In the genomic region with DNA sequence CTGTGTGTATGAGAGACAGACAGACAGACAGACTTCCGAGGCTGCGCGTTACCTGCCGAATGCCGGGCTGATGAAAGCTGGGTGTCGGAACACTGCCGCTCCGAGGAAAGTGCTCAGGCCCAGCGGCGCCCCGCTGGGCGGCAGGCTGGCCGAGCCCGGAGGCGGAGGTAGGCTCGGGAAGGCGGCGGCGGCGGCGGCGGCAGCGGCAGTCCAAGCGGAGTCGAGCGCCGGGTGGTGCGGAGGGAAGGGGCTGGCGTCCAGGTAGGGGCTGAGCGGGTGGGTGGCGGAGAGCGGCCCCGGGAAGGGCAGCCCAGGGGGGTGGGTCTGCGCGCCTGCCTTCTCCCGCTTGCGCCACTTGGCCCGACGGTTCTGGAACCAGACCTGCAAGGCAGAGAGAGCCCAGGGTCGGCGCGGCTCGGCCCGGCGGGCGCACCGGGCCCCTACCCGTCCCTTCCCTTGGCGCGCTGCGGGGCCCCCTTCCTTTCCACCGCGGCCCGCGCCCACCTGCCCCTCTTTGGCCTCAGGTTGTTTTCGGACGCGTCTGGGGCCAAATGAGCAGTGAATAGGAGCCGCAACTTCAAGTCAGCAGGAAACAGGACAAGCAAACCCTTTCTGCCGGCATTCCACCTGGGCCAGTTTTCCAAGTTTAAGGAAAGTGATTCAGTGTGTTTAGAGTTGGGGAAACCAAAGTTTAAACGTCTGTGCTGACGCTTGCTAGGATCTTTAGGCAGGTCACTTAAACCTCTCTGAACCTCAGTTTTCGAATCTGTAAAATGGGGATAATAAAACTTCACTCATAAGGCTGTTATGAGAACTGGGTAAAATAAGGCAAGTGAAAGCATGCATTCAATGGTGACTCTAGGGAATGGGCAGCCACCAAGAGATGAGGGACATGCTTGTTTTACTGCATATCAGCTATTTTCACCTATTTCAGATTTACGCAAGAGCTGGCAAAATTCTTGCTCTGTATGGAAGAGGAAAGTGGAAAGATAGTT, we compare ENCODE assay signal across 14 cellular contexts. TPM values are rescaled to one million over a fixed set of nuclear protein-coding genes. Genes with fewer than 3 reads are reported as not detected.
A peak's percentile ranks its signal among the peaks of the same experiment; 100 is the strongest.
DNase-seq lines count a peak whose midpoint lies in the region; ATAC-seq and TF ChIP-seq lines count a peak whose summit lies in the region.
"Had no signal": no experiment of that assay in that cellular context is flagged by ENCODE, and none has a peak within 500 bp of the region (broad histone marks: within the 10 kb centered on the region; RNA-seq: fewer than 3 reads in every experiment).

No MANE protein-coding gene starts in this region.

- H3K9me3 Mint-ChIP-seq in nephron: no peaks in the 10 kb centered on the region

- CTCF ChIA-PET in HEK293T (lab: Yijun Ruan, JAX): no interaction called here

- no peak overlapping the region for H3K27ac ChIP-seq in heart left ventricle
- H3K27ac ChIP-seq: C4-2B, SJSA1 had no signal

- H3K27me3 ChIP-seq in heart left ventricle: peaks cover 0 to 99% (median 80%) of the 10 kb centered on the region in 9 donors

- H3K4me1 Mint-ChIP-seq in nephron: peaks cover 41% of the 10 kb centered on the region

- POLR2A ChIA-PET in HEK293T (lab: Yijun Ruan, JAX): no interaction called here

- intact Hi-C loops in heart left ventricle (cut with DNase I): loop anchor here in 1 of 10 donors (5.0 kb wide), 1 partner anchor 320 kb away; no protein-coding TSS in a partner anchor

- H3K36me3 ChIP-seq in heart left ventricle: no peaks in the 10 kb centered on the region
- H3K36me3 ChIP-seq: SJSA1 had no signal

- TF ChIP-seq POLR2A in heart left ventricle (IDR thresholded peaks at IDR 0.05): no peak

- ATAC-seq in HG02840 (IDR thresholded peaks at IDR 0.05; ENCODE audit: low FRiP score, unreplicated experiment) (no peak), GM18873 (IDR thresholded peaks at IDR 0.05; ENCODE audit: low FRiP score, unreplicated experiment) (no peak), heart left ventricle (no peak)

- DNase-seq in ELF-1 (ENCODE audit: low read depth, low spot score): peak; percentile 79
- peak; percentile 25 for DNase-seq in HEK293T (ENCODE audit: extremely low spot score)
- peak; percentile 69 for DNase-seq in ecto neural progenitor cell (ENCODE audit: low spot score)
- DNase-seq in heart left ventricle: no peak
- DNase-seq: effector CD8-positive, alpha-beta T cell; NCI-H187; NCI-H510A treated with DMSO at 0.1 percent for 48 hours had no signal

- H3K4me3 Mint-ChIP-seq in nephron: peak overlapping the region in 2 of 3 experiments; percentile 26 to 29

- peaks cover 98% of the 10 kb centered on the region for H3K27me3 Mint-ChIP-seq in nephron (ENCODE audit: low read depth)

- no peaks in the 10 kb centered on the region for H3K36me3 Mint-ChIP-seq in nephron (ENCODE audit: low read depth)

- H3K4me1 ChIP-seq in heart left ventricle: peaks cover 0 to 28% (median 4%) of the 10 kb centered on the region in 12 donors

- H3K4me3 ChIP-seq in heart left ventricle: no peak overlapping the region
- H3K4me3 ChIP-seq: SJSA1 had no signal

- H3K27ac Mint-ChIP-seq in nephron: no peak overlapping the region

- 3 to 34% (median 12%) methylated on average over 39 to 64 of the region's 64 CpGs for WGBS in heart left ventricle, 4 donors

- TF ChIP-seq CTCF in nephron (IDR thresholded peaks at IDR 0.05; ENCODE audit: unreplicated experiment in 3 of 3) (no peak), heart left ventricle (IDR thresholded peaks at IDR 0.05) (no peak)

- H3K9me3 ChIP-seq in heart left ventricle: no peaks in the 10 kb centered on the region
- H3K9me3 ChIP-seq: SJSA1 had no signal

TF ChIP-seq in HEK293T, 16 proteins besides CTCF, POLR2A, EP300 and RAD21:
- no peak for TF ChIP-seq ELF4 (IDR thresholded peaks at IDR 0.05)
- TF ChIP-seq TARDBP (IDR thresholded peaks at IDR 0.05): no peak
- no peak for TF ChIP-seq SP1 (IDR thresholded peaks at IDR 0.05)
- TF ChIP-seq BHLHE40 (IDR thresholded peaks at IDR 0.05; ENCODE audit: borderline replicate concordance): no peak
- no peak for TF ChIP-seq ZNF384 (IDR thresholded peaks at IDR 0.05)
- TF ChIP-seq FOXK2 (IDR thresholded peaks at IDR 0.05): no peak

RNA-seq across cellular contexts. Expression of gene ARX, which starts 8.4 kb away (rescaled TPM):
- total RNA-seq in heart left ventricle: not detected
- not detected for polyA plus RNA-seq in heart left ventricle
- total RNA-seq: Daoy, osteoblast, SJSA1 had no signal

Comparison
In these comparisons a context has a peak if more than half of its experiments do, and no peak if none do; other contexts are left out.
1. DNase-seq: peak in ELF-1 (single experiment), HEK293T (single experiment) and ecto neural progenitor cell (single experiment); none in heart left ventricle (0 of 5).